Comparison of ENCODE assay signal across 14 cellular contexts in genomic region chr2:84435331-84436081, GRCh38. TPM values are rescaled to one million over a fixed set of nuclear protein-coding genes. Genes with fewer than 3 reads are reported as not detected.
DNase-seq lines count a peak whose midpoint lies in the region; ATAC-seq and TF ChIP-seq lines count a peak whose summit lies in the region.
"Had no signal": no experiment of that assay in that cellular context is flagged by ENCODE, and none has a peak within 500 bp of the region (broad histone marks: within the 10 kb centered on the region; RNA-seq: fewer than 3 reads in every experiment).

No MANE protein-coding gene starts in this region.

- TF ChIP-seq CTCF in adrenal gland (IDR thresholded peaks at IDR 0.05) (no peak), heart right ventricle (IDR thresholded peaks at IDR 0.05) (no peak), neural progenitor cell (IDR thresholded peaks at IDR 0.05) (no peak)

- H3K4me3 Mint-ChIP-seq in neural progenitor cell = no peak overlapping the region
- H3K4me3 Mint-ChIP-seq: natural killer cell had no signal

- WGBS in adrenal gland, 4 donors = 60 to 71% (median 66%) methylated on average over 7 of the region's 7 CpGs
- WGBS in heart right ventricle, 2 donors = 35 to 41% methylated on average over 7 of the region's 7 CpGs

- no peaks in the 10 kb centered on the region for H3K27me3 Mint-ChIP-seq in neural progenitor cell (ENCODE audit: insufficient read depth, low read depth)

- H3K36me3 Mint-ChIP-seq in neural progenitor cell = peaks cover 49% of the 10 kb centered on the region

- H3F3A ChIP-seq in neural progenitor cell (ENCODE audit: low read depth) = no peaks in the 10 kb centered on the region

- H3K9me3 Mint-ChIP-seq in neural progenitor cell = peaks cover 3% of the 10 kb centered on the region
- H3K9me3 Mint-ChIP-seq: natural killer cell had no signal

- H3K9ac ChIP-seq in neural progenitor cell = no peak overlapping the region
- H3K9ac ChIP-seq: BLaER1 treated with 17β-estradiol and CSF1 and Interleukin-3, amounts not matched to agents 10 nM and 100 nM had no signal

- H3K36me3 ChIP-seq in adrenal gland (replicated peaks in 1 of 2) (peaks cover 0 to 51% of the 10 kb centered on the region in 2 donors), heart right ventricle (peaks cover 0 to 99% (median 43%) of the 10 kb centered on the region in 9 donors), neural progenitor cell (peaks cover 6% of the 10 kb centered on the region)

- no peaks in the 10 kb centered on the region for H4K20me1 ChIP-seq in neural progenitor cell (ENCODE audit: low read depth)
- H4K20me1 ChIP-seq: BLaER1 treated with 17β-estradiol and CSF1 and Interleukin-3, amounts not matched to agents 10 nM and 100 nM had no signal

- peak; percentile 34 to 84 (median 76) for ATAC-seq in heart right ventricle
- ATAC-seq in HG03045 (IDR thresholded peaks at IDR 0.05; ENCODE audit: unreplicated experiment) = no peak
- ATAC-seq in HG02759 (IDR thresholded peaks at IDR 0.05; ENCODE audit: unreplicated experiment) = no peak
- no peak for ATAC-seq in GM18861 (IDR thresholded peaks at IDR 0.05; ENCODE audit: unreplicated experiment)
- ATAC-seq: natural killer cell had no signal

- intact Hi-C loops in adrenal gland (cut with DNase I) (no loop called here), heart right ventricle (cut with DNase I) (no loop called here)

- peaks cover 22% of the 10 kb centered on the region for H3K4me1 Mint-ChIP-seq in neural progenitor cell

- DNase-seq in C1 segment of cervical spinal cord (lab: John Stamatoyannopoulos, UW) = peak in 9 of 14 donors; percentile 4 to 35 (median 22)
- peak in 4 of 7 donors; percentile 10 to 33 (median 24) for DNase-seq in adrenal gland
- peak in 1 of 2 donors; percentile 12 for DNase-seq in heart right ventricle
- DNase-seq in neural progenitor cell (ENCODE audit: low spot score) = no peak
- DNase-seq in NCI-H146 (lab: John Stamatoyannopoulos, UW) = no peak
- DNase-seq: cortex of kidney; KBM-7; natural killer cell; NCI-H345; stimulated activated CD4-positive, alpha-beta T cell treated with anti-CD3 and anti-CD28 coated beads, Interleukin-2, amount 100 ng/mL, for 48 hours had no signal

- H3K4me3 ChIP-seq in adrenal gland (no peak overlapping the region), heart right ventricle (no peak overlapping the region), neural progenitor cell (no peak overlapping the region)
- H3K4me3 ChIP-seq: BLaER1 treated with 17β-estradiol and CSF1 and Interleukin-3, amounts not matched to agents 10 nM and 100 nM had no signal

- H3K27me3 ChIP-seq in adrenal gland = no peaks in the 10 kb centered on the region
- no peaks in the 10 kb centered on the region for H3K27me3 ChIP-seq in heart right ventricle
- no peaks in the 10 kb centered on the region for H3K27me3 ChIP-seq in neural progenitor cell
- H3K27me3 ChIP-seq: BLaER1 treated with 17β-estradiol and CSF1 and Interleukin-3, amounts not matched to agents 10 nM and 100 nM had no signal

- H2AFZ ChIP-seq in neural progenitor cell (replicated peaks) = no peak overlapping the region

- H3K9me3 ChIP-seq in adrenal gland (replicated peaks in 1 of 3) = no peaks in the 10 kb centered on the region
- no peaks in the 10 kb centered on the region for H3K9me3 ChIP-seq in heart right ventricle
- no peaks in the 10 kb centered on the region for H3K9me3 ChIP-seq in neural progenitor cell (ENCODE audit: low read depth)

- peak overlapping the region; percentile 28 for H3K4me2 ChIP-seq in neural progenitor cell
- H3K4me2 ChIP-seq: BLaER1 treated with 17β-estradiol and CSF1 and Interleukin-3, amounts not matched to agents 10 nM and 100 nM had no signal

- peaks cover 0 to 9% of the 10 kb centered on the region in 2 donors for H3K4me1 ChIP-seq in adrenal gland (replicated peaks in 1 of 2)
- peaks cover 0 to 32% (median 17%) of the 10 kb centered on the region in 9 donors for H3K4me1 ChIP-seq in heart right ventricle
- H3K4me1 ChIP-seq in neural progenitor cell = peaks cover 12% of the 10 kb centered on the region

- H3K27ac ChIP-seq in adrenal gland (no peak overlapping the region), heart right ventricle (peak overlapping the region in 2 of 10 donors; percentile 16 to 38), neural progenitor cell (no peak overlapping the region)
- H3K27ac ChIP-seq: BLaER1 treated with 17β-estradiol and CSF1 and Interleukin-3, amounts not matched to agents 10 nM and 100 nM had no signal

- no peak for TF ChIP-seq POLR2A in adrenal gland (IDR thresholded peaks at IDR 0.05)

- H3K27ac Mint-ChIP-seq in neural progenitor cell = peak overlapping the region; percentile 5

- H3K79me2 ChIP-seq in neural progenitor cell (ENCODE audit: low read depth) = no peaks in the 10 kb centered on the region

RNA-seq across cellular contexts. Expression of gene SUCLG1, which starts 23.6 kb away (rescaled TPM):
- total RNA-seq in adrenal gland (100 to 1,000 TPM in 2 of 8 donors, 10 to 100 TPM in 6; 42.5 to 270 (median 86.1) TPM), heart right ventricle (100 to 1,000 TPM; 195 to 330 (median 291) TPM), neural progenitor cell (ENCODE audit: low replicate concordance) (29.7 and 40.2 TPM in 2 replicates)
- polyA plus RNA-seq in adrenal gland (100 to 1,000 TPM in 1 of 3 donors, 10 to 100 TPM in 2; 55.5 to 142 (median 84.6) TPM), heart right ventricle (100 to 1,000 TPM; 216 to 250 TPM)

Comparison
In these comparisons a context has a peak if more than half of its experiments do, and no peak if none do; other contexts are left out.
1. DNase-seq: peak in C1 segment of cervical spinal cord (9 of 14) and adrenal gland (4 of 7); none in neural progenitor cell (single experiment) and NCI-H146 (single experiment).
2. ATAC-seq: peak in heart right ventricle (8 of 8); none in HG03045 (single experiment), HG02759 (single experiment) and GM18861 (single experiment).